9 cellular contexts compared by ENCODE assay signal in the genomic region with DNA sequence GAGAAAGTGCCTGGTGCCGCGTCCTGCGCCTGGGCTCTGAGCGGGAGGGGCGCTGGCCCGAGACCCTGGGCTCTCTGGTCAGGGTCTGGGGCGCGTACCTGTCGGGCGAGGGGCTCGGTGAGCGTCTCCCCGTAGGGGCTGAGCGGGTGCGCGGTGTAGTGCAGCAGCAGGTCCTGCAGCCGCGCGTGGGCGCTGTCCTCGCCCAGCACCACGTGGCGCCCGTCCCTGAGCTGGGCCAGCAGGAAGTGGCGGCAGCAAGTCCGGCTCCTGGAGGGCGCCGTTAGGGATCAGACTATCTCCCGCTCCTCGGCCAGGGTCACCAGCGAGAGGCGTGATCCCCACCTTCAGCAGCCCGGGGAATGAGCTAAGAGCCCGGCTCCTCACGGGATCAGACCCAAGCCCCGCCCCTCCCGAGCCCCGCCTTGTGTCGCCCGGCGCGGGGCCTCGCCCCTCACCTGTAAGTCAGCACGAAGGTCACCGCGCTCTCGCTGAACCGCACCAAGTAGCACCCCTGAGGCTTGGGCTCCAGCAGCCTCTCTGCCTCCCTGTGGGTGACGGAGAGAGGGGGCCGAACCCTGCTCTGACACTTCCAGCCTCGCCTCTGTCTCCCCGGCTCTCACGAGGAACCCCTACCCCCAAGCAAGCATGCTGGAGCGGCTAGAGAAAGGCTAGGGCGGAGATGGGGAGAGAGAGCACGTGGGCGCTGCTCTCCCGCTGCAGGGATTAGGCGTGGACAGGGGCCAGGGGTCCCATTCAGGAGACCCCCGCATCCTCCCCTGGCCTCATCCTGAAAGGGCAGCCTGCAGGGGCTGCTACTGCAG. TPM values are rescaled to one million over a fixed set of nuclear protein-coding genes. Genes with fewer than 3 reads are reported as not detected.
DNase-seq lines count a peak whose midpoint lies in the region; ATAC-seq and TF ChIP-seq lines count a peak whose summit lies in the region.
"Had no signal": no experiment of that assay in that cellular context is flagged by ENCODE, and none has a peak within 500 bp of the region (broad histone marks: within the 10 kb centered on the region; RNA-seq: fewer than 3 reads in every experiment).

No MANE protein-coding gene starts in this region.

- peak overlapping the region; percentile 97 for H3K27ac ChIP-seq in CD8-positive, alpha-beta memory T cell (ENCODE audit: low read depth, low read length)

- H3K4me2 ChIP-seq in skeletal muscle satellite cell (ENCODE audit: low read length) = peak overlapping the region; percentile 77

- H3K9me3 Mint-ChIP-seq in CD8-positive, alpha-beta memory T cell = peaks cover 0 to 6% (median 4%) of the 10 kb centered on the region in 5 donors
- no peaks in the 10 kb centered on the region for H3K9me3 Mint-ChIP-seq in T-helper 2 cell treated with Interferon-gamma antibody and Interleukin-4, amounts not matched to agents 5 μg/mL and 100 μg/mL, for 36 hours

- peak; percentile 77 to 86 (median 81) for DNase-seq in CD8-positive, alpha-beta memory T cell
- DNase-seq in T-helper 2 cell treated with Interferon-gamma antibody and Interleukin-4, amounts not matched to agents 5 μg/mL and 100 μg/mL, for 36 hours (ENCODE audit: low spot score) = peak; percentile 65
- DNase-seq in astrocyte of the cerebellum (ENCODE audit: low read depth) = no peak

- no peaks in the 10 kb centered on the region for H3K9me3 ChIP-seq in CD8-positive, alpha-beta memory T cell (ENCODE audit: low read length)
- no peaks in the 10 kb centered on the region for H3K9me3 ChIP-seq in iPS-15b (ENCODE audit: control insufficient read depth, insufficient read depth, low read length)
- H3K9me3 ChIP-seq in skeletal muscle satellite cell (replicated peaks; ENCODE audit: low read length) = no peaks in the 10 kb centered on the region

- H3K4me3 ChIP-seq in CD8-positive, alpha-beta memory T cell (ENCODE audit: low read length) = peak overlapping the region; percentile 68
- H3K4me3 ChIP-seq in astrocyte of the cerebellum (ENCODE audit: low read depth, low read length) (peak overlapping the region; percentile 25), iPS-15b (ENCODE audit: low read depth, low read length) (peak overlapping the region; percentile 62), skeletal muscle satellite cell (ENCODE audit: low read length) (peak overlapping the region; percentile 58)

- H3K36me3 Mint-ChIP-seq in CD8-positive, alpha-beta memory T cell = peaks cover 17 to 72% (median 22%) of the 10 kb centered on the region in 3 donors
- H3K36me3 Mint-ChIP-seq in T-helper 2 cell treated with Interferon-gamma antibody and Interleukin-4, amounts not matched to agents 5 μg/mL and 100 μg/mL, for 36 hours (ENCODE audit: low read depth) = peaks cover 48% of the 10 kb centered on the region

- H3K36me3 ChIP-seq in CD8-positive, alpha-beta memory T cell (ENCODE audit: insufficient read depth, low read length) = peaks cover 18% of the 10 kb centered on the region
- H3K36me3 ChIP-seq in iPS-15b (ENCODE audit: control insufficient read depth, insufficient read depth, low read length) = no peaks in the 10 kb centered on the region
- no peaks in the 10 kb centered on the region for H3K36me3 ChIP-seq in skeletal muscle satellite cell (ENCODE audit: insufficient read depth, low read length)

- peaks cover 0 to 13% of the 10 kb centered on the region in 2 donors for H3K27me3 Mint-ChIP-seq in CD8-positive, alpha-beta memory T cell
- no peaks in the 10 kb centered on the region for H3K27me3 Mint-ChIP-seq in T-helper 2 cell treated with Interferon-gamma antibody and Interleukin-4, amounts not matched to agents 5 μg/mL and 100 μg/mL, for 36 hours (ENCODE audit: low read depth)

- peak; percentile 56 for TF ChIP-seq CTCF in astrocyte of the cerebellum (IDR thresholded peaks at IDR 0.05; ENCODE audit: low read depth, low read length, missing control alignments)

- POLR2A ChIA-PET in CD8-positive, alpha-beta memory T cell (lab: Charles Lee) = interaction anchor here (0.6 kb wide), 1 partner anchor 314 kb away, joined by 5 read pairs; the partner anchor contains the start of gene MEF2D

- CTCF ChIA-PET in CD8-positive, alpha-beta memory T cell (lab: Charles Lee) = interaction anchor here (0.6 to 6.5 kb wide), 20 partner anchors 8 to 88 kb away, joined by 3 to 46 read pairs (median 4); partner anchors contain the start of genes NTRK1 and PRCC

- H3K9ac ChIP-seq in iPS-15b (ENCODE audit: low read depth, low read length) (peak overlapping the region; percentile 66), skeletal muscle satellite cell (ENCODE audit: low read depth, low read length) (peak overlapping the region; percentile 35)

- H3K27me3 ChIP-seq in CD8-positive, alpha-beta memory T cell (ENCODE audit: insufficient read depth, low read length, poor library complexity, severe bottlenecking) = no peaks in the 10 kb centered on the region
- H3K27me3 ChIP-seq in iPS-15b (ENCODE audit: control insufficient read depth, insufficient read depth, low read length) = peaks cover 55% of the 10 kb centered on the region
- H3K27me3 ChIP-seq in skeletal muscle satellite cell (ENCODE audit: control insufficient read depth, insufficient read depth, low read length) = peaks cover 3% of the 10 kb centered on the region

- in situ Hi-C loops in astrocyte of the cerebellum (cut with HindIII; ENCODE audit: low sequenced_read_pairs) = no loop called here

- peaks cover 60% of the 10 kb centered on the region for H3K4me1 ChIP-seq in CD8-positive, alpha-beta memory T cell (ENCODE audit: insufficient read depth, low read length)
- peaks cover 7% of the 10 kb centered on the region for H3K4me1 ChIP-seq in iPS-15b (ENCODE audit: control insufficient read depth, insufficient read depth, low read length)
- peaks cover 26% of the 10 kb centered on the region for H3K4me1 ChIP-seq in skeletal muscle satellite cell (ENCODE audit: control insufficient read depth, insufficient read depth, low read length)

- H3K4me1 Mint-ChIP-seq in CD8-positive, alpha-beta memory T cell = peaks cover 61 to 83% (median 64%) of the 10 kb centered on the region in 3 donors
- H3K4me1 Mint-ChIP-seq in T-helper 2 cell treated with Interferon-gamma antibody and Interleukin-4, amounts not matched to agents 5 μg/mL and 100 μg/mL, for 36 hours (ENCODE audit: low read depth) = peaks cover 56% of the 10 kb centered on the region

- ATAC-seq in HG03045 (IDR thresholded peaks at IDR 0.05; ENCODE audit: unreplicated experiment) (peak; percentile 55), GM21515 (IDR thresholded peaks at IDR 0.05; ENCODE audit: unreplicated experiment) (no peak), GM19395 (IDR thresholded peaks at IDR 0.05; ENCODE audit: unreplicated experiment) (no peak)

- H3K4me3 Mint-ChIP-seq in CD8-positive, alpha-beta memory T cell = peak overlapping the region; percentile 85 to 98 (median 94)
- peak overlapping the region; percentile 93 for H3K4me3 Mint-ChIP-seq in T-helper 2 cell treated with Interferon-gamma antibody and Interleukin-4, amounts not matched to agents 5 μg/mL and 100 μg/mL, for 36 hours

- H3K27ac Mint-ChIP-seq in CD8-positive, alpha-beta memory T cell = peak overlapping the region; percentile 88 to 100 (median 99)
- H3K27ac Mint-ChIP-seq in T-helper 2 cell treated with Interferon-gamma antibody and Interleukin-4, amounts not matched to agents 5 μg/mL and 100 μg/mL, for 36 hours = peak overlapping the region; percentile 100

RNA-seq across cellular contexts. Expression of gene SH2D2A, which starts 2.7 kb away (rescaled TPM):
- 100 to 1,000 TPM; 163 to 170 TPM for total RNA-seq in CD8-positive, alpha-beta memory T cell
- polyA plus RNA-seq in CD8-positive, alpha-beta memory T cell = 62.1 TPM
- not detected in 2 replicates for total RNA-seq in skeletal muscle satellite cell (2012; rRNA removed)

RNA-seq across cellular contexts. Expression of gene INSRR, which starts 45.0 kb away (rescaled TPM):
- under 1 TPM in 1 of 2 experiments, not detected in 1; 0.07 TPM for total RNA-seq in CD8-positive, alpha-beta memory T cell
- polyA plus RNA-seq in CD8-positive, alpha-beta memory T cell = not detected
- total RNA-seq in skeletal muscle satellite cell (2012; rRNA removed) = not detected in 2 replicates
- total RNA-seq: M059J had no signal

RNA-seq across cellular contexts. Expression of gene PRCC, which starts 46.6 kb away (rescaled TPM):
- total RNA-seq in CD8-positive, alpha-beta memory T cell = 100 to 1,000 TPM; 106 to 111 TPM
- 45.9 TPM for polyA plus RNA-seq in CD8-positive, alpha-beta memory T cell
- 16.5 and 19.2 TPM in 2 replicates for total RNA-seq in skeletal muscle satellite cell (2012; rRNA removed)

RNA-seq across cellular contexts. Expression of gene NTRK1, which starts 46.7 kb away (rescaled TPM):
- 1 to 10 TPM; 2.9 to 3.0 TPM for total RNA-seq in CD8-positive, alpha-beta memory T cell
- not detected for polyA plus RNA-seq in CD8-positive, alpha-beta memory T cell
- total RNA-seq in skeletal muscle satellite cell (2012; rRNA removed) = under 0.01 TPM in 1 of 2 replicates, not detected in the other
- total RNA-seq: M059J had no signal
